In the genomic region with DNA sequence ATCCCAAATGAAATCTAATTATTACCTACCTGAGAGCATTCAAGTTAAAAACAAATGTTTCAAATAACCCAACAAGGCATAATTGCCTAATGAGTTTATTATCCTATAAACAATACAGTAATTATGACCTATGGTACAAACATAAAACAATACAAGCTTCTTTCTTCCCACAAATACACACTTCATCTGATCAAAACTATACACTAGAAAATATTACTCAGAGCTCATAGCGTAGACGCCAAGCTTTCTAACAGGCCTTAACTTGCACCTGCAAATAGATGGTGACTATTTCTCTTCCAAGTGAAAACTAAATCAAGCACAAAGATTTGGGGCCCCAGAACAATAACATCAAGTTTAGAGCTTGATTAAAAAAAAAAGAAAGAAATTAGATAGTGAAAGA, we compare ENCODE assay signal across 24 cellular contexts.
"Had no signal": no experiment of that assay in that cellular context is flagged by ENCODE, and none has a peak within 500 bp of the region (broad histone marks: within the 10 kb centered on the region; RNA-seq: fewer than 3 reads in every experiment).

No MANE protein-coding gene starts in this region.

- H3K9me3 ChIP-seq: gastroesophageal sphincter, thoracic aorta, upper lobe of left lung, vagina had no signal

- H3K4me1 ChIP-seq: gastroesophageal sphincter, upper lobe of left lung, vagina had no signal

- ATAC-seq: activated CD4-positive, CD25-positive, alpha-beta regulatory T cell treated with anti-CD3 and anti-CD28 coated beads, Interleukin-2, amount 50 U/mL, for 24 hours; gastroesophageal sphincter; right lobe of liver; stimulated activated effector memory CD8-positive, alpha-beta T cell treated with anti-CD3 and anti-CD28 coated beads, Interleukin-12 subunit alpha, Interleukin-12 subunit beta, amount 100 ng/mL, for 72 hours; T-helper 17 cell had no signal

- H3K4me3 ChIP-seq: cardiac muscle cell, gastroesophageal sphincter, right lobe of liver, skin epidermis, thoracic aorta, upper lobe of left lung, vagina had no signal

- H3K27me3 ChIP-seq: cardiac muscle cell, gastroesophageal sphincter, right lobe of liver, upper lobe of left lung, vagina had no signal

- DNase-seq: activated CD4-positive, alpha-beta T cell treated with anti-CD3 and anti-CD28 coated beads for 48 hours; activated CD4-positive, alpha-beta T cell treated with anti-CD3 and anti-CD28 coated beads, Interleukin-2, amount 50 U/mL, for 48 hours; activated CD8-positive, alpha-beta memory T cell treated with anti-CD3 and anti-CD28 coated beads for 24 hours; activated effector memory CD4-positive, alpha-beta T cell treated with Interleukin-2 at 50 U/mL for 16 hours; activated naive CD4-positive, alpha-beta T cell treated with Interleukin-2 at 50 U/mL for 16 hours; anterior cingulate cortex; cerebellar nuclear complex; endodermal cell; head of caudate nucleus; hippocampal formation; right lobe of liver; stimulated activated CD4-positive, alpha-beta T cell treated with anti-CD3 and anti-CD28 coated beads, Interleukin-4, amount 100 ng/mL, for 24 hours; T-helper 17 cell; T1000; upper lobe of left lung; WERI-Rb-1 had no signal

- H3K27ac ChIP-seq: cardiac muscle cell, gastroesophageal sphincter, right lobe of liver, skin epidermis, thoracic aorta, upper lobe of left lung, vagina, WERI-Rb-1 had no signal

- H3K36me3 ChIP-seq: cardiac muscle cell, gastroesophageal sphincter, right lobe of liver, thoracic aorta, upper lobe of left lung, vagina, WERI-Rb-1 had no signal

- FAIRE-seq: keratinocyte had no signal
